19 cellular contexts compared by ENCODE assay signal in genomic region chr1:106439475-106439874, GRCh38.
"Had no signal": no experiment of that assay in that cellular context is flagged by ENCODE, and none has a peak within 500 bp of the region (broad histone marks: within the 10 kb centered on the region; RNA-seq: fewer than 3 reads in every experiment).

No MANE protein-coding gene starts in this region.

- H3K36me3 Mint-ChIP-seq: activated CD8-positive, alpha-beta memory T cell treated with anti-CD3 and anti-CD28 coated beads, Interleukin-2, amount 10 ng/mL, durations not matched to agents 7 days and 5 days; activated naive CD4-positive, alpha-beta T cell treated with anti-CD3 and anti-CD28 coated beads, Interleukin-2, amount 10 ng/mL, durations not matched to agents 7 days and 5 days; natural killer cell had no signal

- H3K4me3 ChIP-seq: cardiac muscle cell, left lung, lung, psoas muscle, right atrium auricular region, spleen had no signal

- H3K4me1 ChIP-seq: left lung, psoas muscle, right atrium auricular region, spleen had no signal

- H3K27ac ChIP-seq: cardiac muscle cell, left lung, psoas muscle, right atrium auricular region, spleen, VCaP had no signal

- H3K4me1 Mint-ChIP-seq: activated CD4-positive, alpha-beta T cell treated with anti-CD3 and anti-CD28 coated beads, Interleukin-2, amount 10 ng/mL, durations not matched to agents 7 days and 5 days; activated CD8-positive, alpha-beta memory T cell treated with anti-CD3 and anti-CD28 coated beads, Interleukin-2, amount 10 ng/mL, durations not matched to agents 7 days and 5 days; activated naive CD4-positive, alpha-beta T cell treated with anti-CD3 and anti-CD28 coated beads, Interleukin-2, amount 10 ng/mL, durations not matched to agents 7 days and 5 days; immature natural killer cell; natural killer cell had no signal

- ATAC-seq: activated CD4-positive, CD25-positive, alpha-beta regulatory T cell treated with anti-CD3 and anti-CD28 coated beads, Interleukin-2, amount 50 U/mL, for 24 hours; activated CD8-positive, alpha-beta memory T cell treated with anti-CD3 and anti-CD28 coated beads, Interleukin-2, amount 10 ng/mL, durations not matched to agents 7 days and 5 days; activated CD8-positive, alpha-beta T cell treated with anti-CD3 and anti-CD28 coated beads for 36 hours; left lung; natural killer cell; psoas muscle had no signal

- H3K4me3 Mint-ChIP-seq: activated CD4-positive, alpha-beta T cell treated with anti-CD3 and anti-CD28 coated beads, Interleukin-2, amount 10 ng/mL, durations not matched to agents 7 days and 5 days; activated CD8-positive, alpha-beta memory T cell treated with anti-CD3 and anti-CD28 coated beads, Interleukin-2, amount 10 ng/mL, durations not matched to agents 7 days and 5 days; activated CD8-positive, alpha-beta T cell treated with anti-CD3 and anti-CD28 coated beads for 36 hours; activated naive CD4-positive, alpha-beta T cell treated with anti-CD3 and anti-CD28 coated beads, Interleukin-2, amount 10 ng/mL, durations not matched to agents 7 days and 5 days; immature natural killer cell; natural killer cell had no signal

- H3K27me3 Mint-ChIP-seq: activated CD4-positive, alpha-beta T cell treated with anti-CD3 and anti-CD28 coated beads, Interleukin-2, amount 10 ng/mL, durations not matched to agents 7 days and 5 days; activated CD8-positive, alpha-beta memory T cell treated with anti-CD3 and anti-CD28 coated beads, Interleukin-2, amount 10 ng/mL, durations not matched to agents 7 days and 5 days; activated CD8-positive, alpha-beta T cell treated with anti-CD3 and anti-CD28 coated beads for 36 hours; activated naive CD4-positive, alpha-beta T cell treated with anti-CD3 and anti-CD28 coated beads, Interleukin-2, amount 10 ng/mL, durations not matched to agents 7 days and 5 days had no signal

- DNase-seq: activated CD4-positive, alpha-beta T cell treated with anti-CD3 and anti-CD28 coated beads, Interleukin-2, amount 10 ng/mL, durations not matched to agents 7 days and 5 days; activated CD8-positive, alpha-beta memory T cell treated with anti-CD3 and anti-CD28 coated beads, Interleukin-2, amount 10 ng/mL, durations not matched to agents 7 days and 5 days; activated CD8-positive, alpha-beta T cell treated with anti-CD3 and anti-CD28 coated beads for 36 hours; activated effector memory CD4-positive, alpha-beta T cell treated with anti-CD3 and anti-CD28 coated beads, Interleukin-2, amount 50 U/mL, for 16 hours; activated naive CD4-positive, alpha-beta T cell treated with anti-CD3 and anti-CD28 coated beads, Interleukin-2, amount 10 ng/mL, durations not matched to agents 7 days and 5 days; activated T-cell treated with anti-CD3 and anti-CD28 coated beads for 4 hours; amygdala; immature natural killer cell; left lung; natural killer cell; psoas muscle; spleen; stimulated activated CD4-positive, alpha-beta T cell treated with anti-CD3 and anti-CD28 coated beads, Interleukin-4, amount 100 ng/mL, for 24 hours; stimulated activated naive CD4-positive, alpha-beta T cell treated with Interleukin-2 at 50 U/mL for 16 hours had no signal

- H3K36me3 ChIP-seq: cardiac muscle cell, left lung, right atrium auricular region, spleen had no signal

- H3K27ac Mint-ChIP-seq: activated CD4-positive, alpha-beta T cell treated with anti-CD3 and anti-CD28 coated beads, Interleukin-2, amount 10 ng/mL, durations not matched to agents 7 days and 5 days; activated CD8-positive, alpha-beta memory T cell treated with anti-CD3 and anti-CD28 coated beads, Interleukin-2, amount 10 ng/mL, durations not matched to agents 7 days and 5 days; activated CD8-positive, alpha-beta T cell treated with anti-CD3 and anti-CD28 coated beads for 36 hours; activated naive CD4-positive, alpha-beta T cell treated with anti-CD3 and anti-CD28 coated beads, Interleukin-2, amount 10 ng/mL, durations not matched to agents 7 days and 5 days; immature natural killer cell; natural killer cell had no signal

- H3K27me3 ChIP-seq: cardiac muscle cell, left lung, right atrium auricular region, spleen had no signal

- H3K9me3 Mint-ChIP-seq: activated CD4-positive, alpha-beta T cell treated with anti-CD3 and anti-CD28 coated beads, Interleukin-2, amount 10 ng/mL, durations not matched to agents 7 days and 5 days had no signal

- H3K9me3 ChIP-seq: left lung, psoas muscle, right atrium auricular region had no signal
